In the genomic region with DNA sequence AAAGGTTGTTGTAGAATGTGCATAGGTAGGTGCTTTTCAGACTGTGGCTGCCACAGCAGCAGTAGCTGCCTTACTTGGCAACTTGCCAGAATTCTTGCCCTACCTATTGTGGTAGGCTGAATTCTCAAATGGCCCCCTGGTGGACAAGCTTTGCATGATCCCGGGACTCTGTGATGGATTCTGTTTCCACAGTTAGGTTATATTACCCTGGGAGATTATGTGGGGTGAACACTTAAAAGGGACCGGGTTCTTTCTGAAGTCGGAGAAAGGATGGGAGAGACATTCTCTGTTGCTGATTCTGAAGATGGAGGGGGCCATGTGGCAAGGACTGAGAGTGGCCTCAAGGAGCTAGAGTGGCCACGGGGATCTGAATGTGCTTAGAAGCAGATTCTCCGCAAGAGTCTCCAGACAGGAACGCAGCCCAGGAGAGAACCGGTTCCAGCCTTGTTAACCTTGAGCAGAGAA, we compare ENCODE assay signal across 8 cellular contexts. TPM values are rescaled to one million over a fixed set of nuclear protein-coding genes. Genes with fewer than 3 reads are reported as not detected.
DNase-seq lines count a peak whose midpoint lies in the region; ATAC-seq and TF ChIP-seq lines count a peak whose summit lies in the region.

No MANE protein-coding gene starts in this region.

- intact Hi-C loops in ascending aorta (cut with DNase I), result no loop called here

- no peaks in the 10 kb centered on the region for H3K9me3 ChIP-seq in ascending aorta

- ATAC-seq in HG03175 (IDR thresholded peaks at IDR 0.05; ENCODE audit: unreplicated experiment) (no peak), HG02973 (IDR thresholded peaks at IDR 0.05; ENCODE audit: unreplicated experiment) (no peak)

- H3K4me1 ChIP-seq in ascending aorta, result peaks cover 9 to 20% of the 10 kb centered on the region in 2 donors

- peak overlapping the region; percentile 53 to 63 for H3K27ac ChIP-seq in ascending aorta

- in situ Hi-C loops in Caki2 (cut with HindIII; ENCODE audit: low pct_unique_long_range_greater_than_20kb, low sequenced_read_pairs), result no loop called here

- H3K4me3 ChIP-seq in ascending aorta, result no peak overlapping the region

- H3K27me3 ChIP-seq in ascending aorta, result no peaks in the 10 kb centered on the region

- peak; percentile 46 for DNase-seq in Caki2 (ENCODE audit: low read depth)
- DNase-seq in HT1080 (ENCODE audit: low read depth), result peak; percentile 62
- DNase-seq in RPMI8226, result peak; percentile 98
- DNase-seq in ascending aorta (ENCODE audit: low spot score in 2 of 2), result peak in 1 of 2 donors; percentile 87
- DNase-seq in iPS-NIHi7 (ENCODE audit: extremely low spot score), result peak; percentile 74
- peak; percentile 41 for DNase-seq in stimulated activated CD4-positive, alpha-beta T cell treated with anti-CD3 and anti-CD28 coated beads, Interleukin-4, amount 100 ng/mL, for 1 hour

- H3K36me3 ChIP-seq in ascending aorta, result no peaks in the 10 kb centered on the region

- peak; percentile 26 to 50 (median 40) for TF ChIP-seq CTCF in ascending aorta (IDR thresholded peaks at IDR 0.05)

RNA-seq across cellular contexts. Expression of gene KCNE1, which starts 32.1 kb away (rescaled TPM):
- total RNA-seq in Caki2 (2014; rRNA removed; shearing (Covaris generic); ENCODE audit: low replicate concordance), result not detected in 2 replicates
- not detected in 2 replicates for total RNA-seq in HT1080 (2014; rRNA removed; shearing (Covaris generic))
- not detected in 2 replicates for polyA plus RNA-seq in HT1080 (2015; cell fraction: cytosol; rRNA removed)
- 0.08 TPM in 1 of 2 replicates, not detected in the other for polyA plus RNA-seq in HT1080 (2015; cell fraction: nucleus; rRNA removed)
- total RNA-seq in ascending aorta, result 5.7 TPM
